In the genomic region with DNA sequence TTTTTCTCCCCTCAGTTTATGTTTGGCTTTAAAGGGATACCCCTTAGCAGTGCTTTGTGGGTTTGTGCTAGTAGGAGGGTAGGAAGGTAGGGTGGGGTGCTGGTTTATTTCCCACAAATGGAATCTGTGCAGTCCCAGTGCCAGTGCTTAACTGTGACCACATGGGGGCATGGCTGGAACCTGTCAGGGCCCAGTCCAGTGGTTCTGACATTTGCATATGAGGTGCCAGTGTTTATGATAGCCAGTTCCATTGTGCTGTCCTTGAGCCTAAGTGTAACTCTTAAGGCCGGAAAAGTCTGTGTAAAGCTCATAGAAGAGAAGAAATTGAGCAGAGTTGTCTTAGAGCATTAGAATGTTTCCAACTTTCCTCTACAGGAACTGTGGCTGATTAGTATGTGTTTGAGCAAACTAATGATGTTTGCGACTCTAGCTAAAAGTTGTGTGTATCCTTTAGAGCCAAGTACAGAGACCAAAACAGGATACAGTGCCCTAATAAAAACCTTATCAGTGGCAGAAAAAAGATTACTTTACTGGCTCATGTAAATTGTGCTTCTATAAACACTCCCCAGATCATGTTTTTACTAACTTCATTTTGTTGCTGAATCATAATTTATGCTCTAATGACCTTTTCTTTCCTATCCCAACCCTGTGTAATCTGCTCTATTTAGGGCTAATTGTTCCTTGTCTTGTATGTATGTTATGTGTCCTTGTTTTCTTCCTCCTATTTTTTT, we compare ENCODE assay signal across 8 cellular contexts. TPM values are rescaled to one million over a fixed set of nuclear protein-coding genes. Genes with fewer than 3 reads are reported as not detected.
A peak's percentile ranks its signal among the peaks of the same experiment; 100 is the strongest.
DNase-seq lines count a peak whose midpoint lies in the region; ATAC-seq and TF ChIP-seq lines count a peak whose summit lies in the region.

No MANE protein-coding gene starts in this region.

- no peak for TF ChIP-seq CTCF in breast epithelium (IDR thresholded peaks at IDR 0.05)
- TF ChIP-seq CTCF in vagina (IDR thresholded peaks at IDR 0.05), result no peak

- H3K4me1 Mint-ChIP-seq in activated naive CD8-positive, alpha-beta T cell (ENCODE audit: low read depth), result peaks cover 11% of the 10 kb centered on the region
- peaks cover 12% of the 10 kb centered on the region for H3K4me1 Mint-ChIP-seq in activated naive CD8-positive, alpha-beta T cell treated with anti-CD3 and anti-CD28 coated beads, Interleukin-2, amount 50 U/mL, for 24 hours
- peaks cover 0 to 12% (median 8%) of the 10 kb centered on the region in 7 donors for H3K4me1 Mint-ChIP-seq in naive thymus-derived CD4-positive, alpha-beta T cell
- H3K4me1 Mint-ChIP-seq in effector memory CD8-positive, alpha-beta T cell (ENCODE audit: low read depth in 2 of 2), result peaks cover 0 to 6% of the 10 kb centered on the region in 2 donors

- intact Hi-C loops in breast epithelium (cut with DNase I; ENCODE audit: low total_unique reads), result no loop called here
- intact Hi-C loops in left colon (cut with DNase I, micrococcal nuclease), result loop anchor here in 1 of 2 donors (5.0 kb wide), 1 partner anchor 98 kb away; a partner anchor contains a TSS
- intact Hi-C loops in vagina (cut with DNase I), result loop anchor here (5.0 to 10.0 kb wide), 2 partner anchors 38 to 100 kb away; a partner anchor contains a TSS
- intact Hi-C loops in naive thymus-derived CD4-positive, alpha-beta T cell (cut with micrococcal nuclease), result no loop called here

- H3K36me3 ChIP-seq in breast epithelium (no peaks in the 10 kb centered on the region), vagina (no peaks in the 10 kb centered on the region)
- no peaks in the 10 kb centered on the region for H3K36me3 ChIP-seq in naive thymus-derived CD4-positive, alpha-beta T cell (ENCODE audit: control insufficient read depth in 2 of 3, insufficient read depth in 3 of 3, low read length in 3 of 3)

- H3K4me3 ChIP-seq in breast epithelium, result no peak overlapping the region
- H3K4me3 ChIP-seq in vagina, result no peak overlapping the region
- no peak overlapping the region for H3K4me3 ChIP-seq in naive thymus-derived CD4-positive, alpha-beta T cell (ENCODE audit: low read length)

- no peak for TF ChIP-seq POLR2A in breast epithelium (IDR thresholded peaks at IDR 0.05)
- no peak for TF ChIP-seq POLR2A in vagina (IDR thresholded peaks at IDR 0.05)

- peaks cover 9% of the 10 kb centered on the region for H3K27me3 Mint-ChIP-seq in activated naive CD8-positive, alpha-beta T cell
- peaks cover 14% of the 10 kb centered on the region for H3K27me3 Mint-ChIP-seq in activated naive CD8-positive, alpha-beta T cell treated with anti-CD3 and anti-CD28 coated beads, Interleukin-2, amount 50 U/mL, for 24 hours
- peaks cover 12 to 29% (median 25%) of the 10 kb centered on the region in 5 donors for H3K27me3 Mint-ChIP-seq in naive thymus-derived CD4-positive, alpha-beta T cell
- H3K27me3 Mint-ChIP-seq in effector memory CD8-positive, alpha-beta T cell, result peaks cover 6 to 38% of the 10 kb centered on the region in 2 donors

- no peak for DNase-seq in activated naive CD8-positive, alpha-beta T cell treated with anti-CD3 and anti-CD28 coated beads, Interleukin-2, amount 50 U/mL, for 24 hours
- DNase-seq in breast epithelium (ENCODE audit: low spot score in 2 of 2), result no peak
- peak in 1 of 2 donors; percentile 25 for DNase-seq in left colon
- peak in 1 of 2 donors; percentile 75 for DNase-seq in vagina (ENCODE audit: extremely low spot score in 2 of 2)
- DNase-seq in naive thymus-derived CD4-positive, alpha-beta T cell, result no peak
- no peak for DNase-seq in effector memory CD8-positive, alpha-beta T cell
- no peak for DNase-seq in NCI-H774 (lab: John Stamatoyannopoulos, UW)

- no peak for ATAC-seq in activated naive CD8-positive, alpha-beta T cell treated with anti-CD3 and anti-CD28 coated beads, Interleukin-2, amount 50 U/mL, for 24 hours
- ATAC-seq in left colon, result peak; percentile 73
- ATAC-seq in naive thymus-derived CD4-positive, alpha-beta T cell, result no peak
- ATAC-seq in effector memory CD8-positive, alpha-beta T cell (replicated peaks), result no peak

- H3K27ac ChIP-seq in breast epithelium (peak overlapping the region; percentile 57 to 58), vagina (peak overlapping the region; percentile 96)
- no peak overlapping the region for H3K27ac ChIP-seq in naive thymus-derived CD4-positive, alpha-beta T cell (ENCODE audit: low read depth, low read length)

- peaks cover 5% of the 10 kb centered on the region for H3K36me3 Mint-ChIP-seq in activated naive CD8-positive, alpha-beta T cell
- H3K36me3 Mint-ChIP-seq in activated naive CD8-positive, alpha-beta T cell treated with anti-CD3 and anti-CD28 coated beads, Interleukin-2, amount 50 U/mL, for 24 hours (ENCODE audit: low read depth), result peaks cover 21% of the 10 kb centered on the region
- H3K36me3 Mint-ChIP-seq in naive thymus-derived CD4-positive, alpha-beta T cell, result no peaks in the 10 kb centered on the region
- peaks cover 6% of the 10 kb centered on the region for H3K36me3 Mint-ChIP-seq in effector memory CD8-positive, alpha-beta T cell (ENCODE audit: insufficient read depth)

- H3K27me3 ChIP-seq in breast epithelium (no peaks in the 10 kb centered on the region), vagina (no peaks in the 10 kb centered on the region)
- H3K27me3 ChIP-seq in naive thymus-derived CD4-positive, alpha-beta T cell (ENCODE audit: control insufficient read depth in 2 of 2, insufficient read depth in 2 of 2, low read length in 2 of 2), result peaks cover 0 to 3% of the 10 kb centered on the region in 2 donors

- H3K9me3 Mint-ChIP-seq in activated naive CD8-positive, alpha-beta T cell (ENCODE audit: low read depth), result no peaks in the 10 kb centered on the region
- no peaks in the 10 kb centered on the region for H3K9me3 Mint-ChIP-seq in activated naive CD8-positive, alpha-beta T cell treated with anti-CD3 and anti-CD28 coated beads, Interleukin-2, amount 50 U/mL, for 24 hours
- H3K9me3 Mint-ChIP-seq in naive thymus-derived CD4-positive, alpha-beta T cell, result no peaks in the 10 kb centered on the region
- H3K9me3 Mint-ChIP-seq in effector memory CD8-positive, alpha-beta T cell, result no peaks in the 10 kb centered on the region

- CTCF ChIA-PET in naive thymus-derived CD4-positive, alpha-beta T cell (lab: Charles Lee), result no interaction called here

- no peaks in the 10 kb centered on the region for H3K4me1 ChIP-seq in breast epithelium
- H3K4me1 ChIP-seq in vagina, result peaks cover 42% of the 10 kb centered on the region
- H3K4me1 ChIP-seq in naive thymus-derived CD4-positive, alpha-beta T cell (ENCODE audit: control insufficient read depth in 2 of 2, insufficient read depth in 2 of 2, low read length in 2 of 2), result peaks cover 0 to 3% of the 10 kb centered on the region in 2 donors

- H3K9me3 ChIP-seq in breast epithelium (no peaks in the 10 kb centered on the region), vagina (no peaks in the 10 kb centered on the region)
- H3K9me3 ChIP-seq in naive thymus-derived CD4-positive, alpha-beta T cell (ENCODE audit: control insufficient read depth in 2 of 3, low read length in 3 of 3), result no peaks in the 10 kb centered on the region

- POLR2A ChIA-PET in naive thymus-derived CD4-positive, alpha-beta T cell (lab: Charles Lee), result interaction anchor here (0.6 kb wide), 1 partner anchor 222 kb away, joined by 3 read pairs; no protein-coding TSS in a partner anchor

- peak overlapping the region; percentile 29 for H3K27ac Mint-ChIP-seq in activated naive CD8-positive, alpha-beta T cell
- H3K27ac Mint-ChIP-seq in activated naive CD8-positive, alpha-beta T cell treated with anti-CD3 and anti-CD28 coated beads, Interleukin-2, amount 50 U/mL, for 24 hours, result no peak overlapping the region
- H3K27ac Mint-ChIP-seq in naive thymus-derived CD4-positive, alpha-beta T cell, result no peak overlapping the region
- H3K27ac Mint-ChIP-seq in effector memory CD8-positive, alpha-beta T cell, result no peak overlapping the region

- no peak overlapping the region for H3K4me3 Mint-ChIP-seq in activated naive CD8-positive, alpha-beta T cell
- H3K4me3 Mint-ChIP-seq in activated naive CD8-positive, alpha-beta T cell treated with anti-CD3 and anti-CD28 coated beads, Interleukin-2, amount 50 U/mL, for 24 hours, result no peak overlapping the region
- peak overlapping the region in 1 of 10 donors; percentile 15 for H3K4me3 Mint-ChIP-seq in naive thymus-derived CD4-positive, alpha-beta T cell
- H3K4me3 Mint-ChIP-seq in effector memory CD8-positive, alpha-beta T cell, result no peak overlapping the region

RNA-seq across cellular contexts. Expression of a gene that starts 38.1 kb away (rescaled TPM):
- total RNA-seq in breast epithelium (10 to 100 TPM; 38.9 to 53.9 (median 45.2) TPM), left colon (10 to 100 TPM in 1 of 2 donors, 1 to 10 TPM in 1; 7.7 to 14.2 TPM), vagina (36.8 TPM)
- total RNA-seq in naive thymus-derived CD4-positive, alpha-beta T cell, result 10 to 100 TPM in 1 of 5 experiments, 1 to 10 TPM in 2, under 1 TPM in 2; 0.50 to 10.4 (median 1.3) TPM
- polyA plus RNA-seq in naive thymus-derived CD4-positive, alpha-beta T cell, result 1 to 10 TPM in 1 of 2 donors, under 1 TPM in 1; 0.76 to 2.0 TPM

RNA-seq across cellular contexts. Expression of a gene that starts 50.0 kb away (rescaled TPM):
- total RNA-seq in breast epithelium (10 to 100 TPM; 26.9 to 30.9 (median 27.5) TPM), left colon (10 to 100 TPM; 51.1 to 75.3 TPM), vagina (19.4 TPM)
- total RNA-seq in naive thymus-derived CD4-positive, alpha-beta T cell, result 10 to 100 TPM; 13.1 to 31.0 (median 17.8) TPM
- polyA plus RNA-seq in naive thymus-derived CD4-positive, alpha-beta T cell, result 10 to 100 TPM; 24.2 to 25.9 TPM

RNA-seq across cellular contexts. Expression of a gene that starts 56.5 kb away (rescaled TPM):
- total RNA-seq in breast epithelium, result 10 to 100 TPM in 2 of 3 donors, 1 to 10 TPM in 1; 7.5 to 40.5 (median 19.0) TPM
- total RNA-seq in left colon, result 10 to 100 TPM in 1 of 2 donors, 1 to 10 TPM in 1; 8.5 to 10.1 TPM
- 1.5 TPM for total RNA-seq in vagina
- total RNA-seq in naive thymus-derived CD4-positive, alpha-beta T cell, result not detected
- polyA plus RNA-seq in naive thymus-derived CD4-positive, alpha-beta T cell, result under 1 TPM in 1 of 2 donors, not detected in 1; 0.26 TPM
